In the genomic region with DNA sequence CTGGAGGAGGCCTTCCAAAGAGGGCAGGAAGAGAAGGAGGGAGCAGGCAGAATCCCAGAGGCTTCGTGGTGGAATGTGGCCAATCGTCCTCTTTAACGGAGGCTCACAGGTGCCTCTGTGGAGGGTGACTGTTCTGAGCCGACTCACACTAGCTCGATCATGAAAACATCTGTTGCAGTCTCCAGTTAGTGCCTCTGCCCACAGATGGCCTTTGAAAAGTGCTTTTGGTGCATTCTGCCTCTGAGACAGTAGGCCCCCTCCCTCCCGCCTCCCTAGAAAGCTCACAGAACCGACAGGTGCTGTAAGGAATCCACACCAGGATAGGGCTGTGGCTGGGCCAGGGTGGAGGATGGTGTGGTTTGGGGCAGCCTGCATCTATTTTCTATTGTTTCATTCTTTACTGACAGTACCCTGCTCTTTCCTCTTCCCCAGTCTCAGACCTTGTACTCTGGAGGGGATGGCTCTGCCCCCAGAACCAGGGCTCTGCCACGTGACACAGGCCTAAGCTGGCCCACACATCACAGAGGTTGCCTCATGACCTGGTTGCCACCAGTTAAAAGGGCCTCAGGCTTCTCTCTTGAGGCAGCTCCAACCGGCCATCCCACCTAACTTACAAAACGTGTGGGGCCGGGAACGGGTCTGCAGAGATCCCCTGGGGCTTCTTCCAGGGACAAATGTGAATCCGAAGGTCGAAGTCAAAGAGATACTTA, we compare ENCODE assay signal across 13 cellular contexts. TPM values are rescaled to one million over a fixed set of nuclear protein-coding genes. Genes with fewer than 3 reads are reported as not detected.
DNase-seq lines count a peak whose midpoint lies in the region; ATAC-seq and TF ChIP-seq lines count a peak whose summit lies in the region.
"Had no signal": no experiment of that assay in that cellular context is flagged by ENCODE, and none has a peak within 500 bp of the region (broad histone marks: within the 10 kb centered on the region; RNA-seq: fewer than 3 reads in every experiment).

No MANE protein-coding gene starts in this region.

- peaks cover 11% of the 10 kb centered on the region for H3K4me1 ChIP-seq in psoas muscle
- H3K4me1 ChIP-seq: ascending aorta had no signal

- DNase-seq in DMS79 treated with DMSO at 0.1 percent for 48 hours (lab: John Stamatoyannopoulos, UW) (peak; percentile 69), NCI-H187 (lab: John Stamatoyannopoulos, UW) (peak; percentile 39 to 66), WTC11 (ENCODE audit: low spot score) (no peak), psoas muscle (peak in 1 of 2 donors; percentile 30), dedifferentiated amniotic fluid mesenchymal stem cell (ENCODE audit: extremely low spot score) (no peak)
- DNase-seq in activated CD4-positive, alpha-beta T cell treated with anti-CD3 and anti-CD28 coated beads for 4 hours = no peak
- DNase-seq in activated CD8-positive, alpha-beta memory T cell treated with anti-CD3 and anti-CD28 coated beads for 24 hours = no peak
- DNase-seq: Kasumi-1; NCI-H2081; OCI-M1; stimulated activated CD4-positive, alpha-beta T cell treated with anti-CD3 and anti-CD28 coated beads, Interleukin-2, amount 100 ng/mL, for 24 hours had no signal

- CTCF ChIA-PET in WTC11 (lab: Charles Lee) = interaction anchor here (0.7 kb wide), 1 partner anchor 35 kb away, joined by 3 read pairs; no protein-coding TSS in a partner anchor

- no peak overlapping the region for H3K4me3 ChIP-seq in psoas muscle
- H3K4me3 ChIP-seq: ascending aorta had no signal

- no peaks in the 10 kb centered on the region for H3K36me3 Mint-ChIP-seq in WTC11
- H3K36me3 Mint-ChIP-seq: memory B cell had no signal

- no peaks in the 10 kb centered on the region for H3K27me3 ChIP-seq in psoas muscle (ENCODE audit: insufficient read depth in 3 of 3, low read length in 2 of 3)
- H3K27me3 ChIP-seq: ascending aorta had no signal

- H3K27ac ChIP-seq in psoas muscle = peak overlapping the region; percentile 85
- H3K27ac ChIP-seq: ascending aorta had no signal

- 0 out of 2 replicates have a peak, but pooled peaks cover 2% of the 10 kb centered on the region for H3K4me1 Mint-ChIP-seq in WTC11
- H3K4me1 Mint-ChIP-seq: memory B cell had no signal

- no peak overlapping the region for H3K4me3 Mint-ChIP-seq in WTC11
- H3K4me3 Mint-ChIP-seq: memory B cell had no signal

- peaks cover 1% of the 10 kb centered on the region for H3K27me3 Mint-ChIP-seq in WTC11 (ENCODE audit: low read depth)
- H3K27me3 Mint-ChIP-seq: memory B cell had no signal

- POLR2A ChIA-PET in WTC11 (lab: Charles Lee) = no interaction called here

- ATAC-seq in WTC11 (peak; percentile 15; the same call in 1 of the 2 replicates), psoas muscle (peak in 2 of 4 donors; percentile 13 to 26)

- H3K27ac Mint-ChIP-seq in WTC11 = no peak overlapping the region
- H3K27ac Mint-ChIP-seq: memory B cell had no signal

- H3K9me3 Mint-ChIP-seq in WTC11 = no peaks in the 10 kb centered on the region
- H3K9me3 Mint-ChIP-seq: memory B cell had no signal

- intact Hi-C loops in psoas muscle (cut with DNase I) = no loop called here

- no peaks in the 10 kb centered on the region for H3K36me3 ChIP-seq in psoas muscle (ENCODE audit: insufficient read depth in 1 of 2, low read depth in 1 of 2)
- H3K36me3 ChIP-seq: ascending aorta had no signal

- no peaks in the 10 kb centered on the region for H3K9me3 ChIP-seq in psoas muscle
- H3K9me3 ChIP-seq: ascending aorta had no signal

- WGBS in psoas muscle, 3 donors = 59 to 75% (median 63%) methylated on average over 14 of the region's 14 CpGs

- TF ChIP-seq CTCF in WTC11 (IDR thresholded peaks at IDR 0.05) (no peak), psoas muscle (IDR thresholded peaks at IDR 0.05) (no peak)

TF ChIP-seq in WTC11, 78 proteins besides CTCF, POLR2A, EP300 and RAD21 (continues in another document):
- TF ChIP-seq STAT6 (CRISPR knock-in tag; conservative IDR thresholded peaks at IDR 0.05; ENCODE audit: low read depth) (no peak), RORB (CRISPR knock-in tag; IDR thresholded peaks at IDR 0.05) (no peak), ZNF396 (CRISPR knock-in tag; IDR thresholded peaks at IDR 0.05; ENCODE audit: borderline replicate concordance) (no peak), TEAD1 (CRISPR knock-in tag; IDR thresholded peaks at IDR 0.05) (no peak), ZMAT4 (CRISPR knock-in tag; IDR thresholded peaks at IDR 0.05) (no peak)
- TF ChIP-seq, protein P1, sequence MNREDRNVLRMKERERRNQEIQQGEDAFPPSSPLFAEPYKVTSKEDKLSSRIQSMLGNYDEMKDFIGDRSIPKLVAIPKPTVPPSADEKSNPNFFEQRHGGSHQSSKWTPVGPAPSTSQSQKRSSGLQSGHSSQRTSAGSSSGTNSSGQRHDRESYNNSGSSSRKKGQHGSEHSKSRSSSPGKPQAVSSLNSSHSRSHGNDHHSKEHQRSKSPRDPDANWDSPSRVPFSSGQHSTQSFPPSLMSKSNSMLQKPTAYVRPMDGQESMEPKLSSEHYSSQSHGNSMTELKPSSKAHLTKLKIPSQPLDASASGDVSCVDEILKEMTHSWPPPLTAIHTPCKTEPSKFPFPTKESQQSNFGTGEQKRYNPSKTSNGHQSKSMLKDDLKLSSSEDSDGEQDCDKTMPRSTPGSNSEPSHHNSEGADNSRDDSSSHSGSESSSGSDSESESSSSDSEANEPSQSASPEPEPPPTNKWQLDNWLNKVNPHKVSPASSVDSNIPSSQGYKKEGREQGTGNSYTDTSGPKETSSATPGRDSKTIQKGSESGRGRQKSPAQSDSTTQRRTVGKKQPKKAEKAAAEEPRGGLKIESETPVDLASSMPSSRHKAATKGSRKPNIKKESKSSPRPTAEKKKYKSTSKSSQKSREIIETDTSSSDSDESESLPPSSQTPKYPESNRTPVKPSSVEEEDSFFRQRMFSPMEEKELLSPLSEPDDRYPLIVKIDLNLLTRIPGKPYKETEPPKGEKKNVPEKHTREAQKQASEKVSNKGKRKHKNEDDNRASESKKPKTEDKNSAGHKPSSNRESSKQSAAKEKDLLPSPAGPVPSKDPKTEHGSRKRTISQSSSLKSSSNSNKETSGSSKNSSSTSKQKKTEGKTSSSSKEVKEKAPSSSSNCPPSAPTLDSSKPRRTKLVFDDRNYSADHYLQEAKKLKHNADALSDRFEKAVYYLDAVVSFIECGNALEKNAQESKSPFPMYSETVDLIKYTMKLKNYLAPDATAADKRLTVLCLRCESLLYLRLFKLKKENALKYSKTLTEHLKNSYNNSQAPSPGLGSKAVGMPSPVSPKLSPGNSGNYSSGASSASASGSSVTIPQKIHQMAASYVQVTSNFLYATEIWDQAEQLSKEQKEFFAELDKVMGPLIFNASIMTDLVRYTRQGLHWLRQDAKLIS (CRISPR knock-in tag; IDR thresholded peaks at IDR 0.05; ENCODE audit: borderline replicate concordance) = no peak
- TF ChIP-seq, protein P2, sequence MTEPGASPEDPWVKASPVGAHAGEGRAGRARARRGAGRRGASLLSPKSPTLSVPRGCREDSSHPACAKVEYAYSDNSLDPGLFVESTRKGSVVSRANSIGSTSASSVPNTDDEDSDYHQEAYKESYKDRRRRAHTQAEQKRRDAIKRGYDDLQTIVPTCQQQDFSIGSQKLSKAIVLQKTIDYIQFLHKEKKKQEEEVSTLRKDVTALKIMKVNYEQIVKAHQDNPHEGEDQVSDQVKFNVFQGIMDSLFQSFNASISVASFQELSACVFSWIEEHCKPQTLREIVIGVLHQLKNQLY (CRISPR knock-in tag; IDR thresholded peaks at IDR 0.05) = no peak
- TF ChIP-seq, protein P3, sequence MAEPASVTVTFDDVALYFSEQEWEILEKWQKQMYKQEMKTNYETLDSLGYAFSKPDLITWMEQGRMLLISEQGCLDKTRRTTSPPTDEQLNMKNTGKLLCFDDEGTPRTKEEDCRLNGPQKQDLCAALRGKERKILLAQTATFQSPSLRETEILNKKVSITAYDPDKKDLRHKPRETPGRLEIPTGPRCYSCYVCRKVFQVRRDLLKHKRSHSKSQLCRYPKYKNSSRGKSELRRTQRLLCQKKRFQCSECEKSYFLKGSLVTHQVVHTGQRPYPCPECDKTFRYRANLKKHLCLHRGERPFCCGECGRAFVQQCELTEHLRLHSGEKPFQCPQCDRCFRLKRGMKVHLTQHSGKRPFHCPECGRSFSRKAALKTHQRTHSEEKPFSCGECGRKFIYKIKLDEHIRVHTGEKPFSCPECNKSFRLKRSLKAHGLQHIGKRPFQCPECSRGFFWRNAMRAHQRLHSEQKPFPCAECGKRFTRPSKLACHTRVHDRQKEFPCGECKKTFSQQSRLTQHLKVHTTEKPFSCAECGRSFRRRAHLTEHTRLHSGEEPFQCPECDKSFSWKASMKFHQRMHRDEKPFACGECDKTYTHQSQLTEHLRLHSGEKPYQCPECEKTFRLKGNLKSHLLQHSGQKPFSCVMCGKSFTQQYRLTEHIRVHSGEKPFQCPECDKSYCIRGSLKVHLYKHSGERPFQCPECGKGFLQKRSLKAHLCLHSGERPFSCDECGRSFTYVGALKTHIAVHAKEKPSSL (CRISPR knock-in tag; conservative IDR thresholded peaks at IDR 0.05) = no peak

RNA-seq across cellular contexts. Expression of gene PIGZ, which starts 27.2 kb away (rescaled TPM):
- total RNA-seq in WTC11 (2021) = 0.21 to 0.55 TPM (median 0.37 TPM) in 3 replicates
- total RNA-seq in psoas muscle = 1 to 10 TPM; 3.2 to 8.0 (median 4.2) TPM
- polyA plus RNA-seq in psoas muscle = 1 to 10 TPM; 2.9 to 3.5 (median 3.4) TPM

RNA-seq across cellular contexts. Expression of gene MELTF, which starts 33.8 kb away (rescaled TPM):
- total RNA-seq in WTC11 (2021) (7.3 to 9.5 TPM (median 8.7 TPM) in 3 replicates), psoas muscle (under 1 TPM; 0.54 to 0.97 (median 0.72) TPM)
- under 1 TPM; 0.23 to 0.55 (median 0.44) TPM for polyA plus RNA-seq in psoas muscle

RNA-seq across cellular contexts. Expression of gene NCBP2, which starts 53.5 kb away (rescaled TPM):
- total RNA-seq in WTC11 (2021) = 96.5 to 100.0 TPM (median 96.9 TPM) in 3 replicates
- 10 to 100 TPM; 37.0 to 53.2 (median 48.7) TPM for total RNA-seq in psoas muscle
- polyA plus RNA-seq in psoas muscle = 10 to 100 TPM; 33.1 to 78.5 (median 55.7) TPM

Comparison
In these comparisons a context has a peak if more than half of its experiments do, and no peak if none do; other contexts are left out.
1. DNase-seq: peak in DMS79 treated with DMSO at 0.1 percent for 48 hours (single experiment) and NCI-H187 (2 of 2); none in WTC11 (single experiment), activated CD4-positive, alpha-beta T cell treated with anti-CD3 and anti-CD28 coated beads for 4 hours (0 of 2), activated CD8-positive, alpha-beta memory T cell treated with anti-CD3 and anti-CD28 coated beads for 24 hours (single experiment) and dedifferentiated amniotic fluid mesenchymal stem cell (single experiment).